Comparison of ENCODE assay signal across 8 cellular contexts in the genomic region with DNA sequence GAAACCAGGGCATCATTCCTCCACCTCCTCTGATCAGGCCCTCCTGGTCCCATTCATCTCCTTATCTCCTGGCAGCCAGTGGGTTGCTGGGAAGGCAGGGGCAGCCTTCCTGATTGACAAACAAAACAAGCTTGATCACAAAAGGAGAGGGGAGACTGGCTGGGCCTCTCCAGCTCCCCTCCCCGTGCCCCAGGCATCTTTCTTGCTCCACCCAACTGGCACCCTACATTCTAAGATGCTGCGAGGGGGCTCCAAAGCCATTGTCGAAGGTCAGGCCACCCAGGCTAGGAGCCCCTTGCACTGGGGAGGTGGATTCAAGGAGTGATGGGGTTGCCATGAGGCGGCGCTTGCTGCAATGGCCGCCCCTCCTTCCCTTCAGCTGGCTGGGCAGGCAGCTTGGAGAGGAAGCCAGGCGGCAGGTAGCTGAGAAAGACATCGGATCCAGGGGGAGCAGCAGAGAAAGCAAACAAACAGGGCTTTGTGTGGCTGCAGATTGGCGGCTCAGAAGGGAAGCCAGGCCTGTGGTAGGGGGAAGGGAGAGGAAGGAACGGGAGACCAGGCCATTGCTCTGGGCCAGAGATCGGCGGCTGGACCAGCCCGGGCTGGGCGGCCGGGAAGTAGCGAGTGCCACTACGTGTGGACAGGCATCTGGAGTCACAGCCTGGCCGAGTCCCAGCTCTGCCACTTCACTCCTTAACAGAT. TPM values are rescaled to one million over a fixed set of nuclear protein-coding genes. Genes with fewer than 3 reads are reported as not detected.
DNase-seq lines count a peak whose midpoint lies in the region; ATAC-seq and TF ChIP-seq lines count a peak whose summit lies in the region.

No MANE protein-coding gene starts in this region.

- H3K4me1 ChIP-seq in right atrium auricular region, result peaks cover 0 to 76% of the 10 kb centered on the region in 2 donors

- H3K36me3 ChIP-seq in GM06990 (ENCODE audit: control insufficient read depth, insufficient read depth, low read length), result no peaks in the 10 kb centered on the region
- H3K36me3 ChIP-seq in right atrium auricular region, result no peaks in the 10 kb centered on the region

- H3K4me3 ChIP-seq in GM06990 (replicated peaks; ENCODE audit: low read depth, low read length), result no peak overlapping the region
- H3K4me3 ChIP-seq in right atrium auricular region, result no peak overlapping the region

- H3K4me3 Mint-ChIP-seq in activated T-helper 17 cell treated with anti-CD3 and anti-CD28 coated beads, Interleukin-2, amount 50 U/mL, for 72 hours, result peak overlapping the region; percentile 86

- H3K9me3 Mint-ChIP-seq in activated T-helper 17 cell treated with anti-CD3 and anti-CD28 coated beads, Interleukin-2, amount 50 U/mL, for 72 hours, result no peaks in the 10 kb centered on the region

- no peaks in the 10 kb centered on the region for H3K36me3 Mint-ChIP-seq in activated T-helper 17 cell treated with anti-CD3 and anti-CD28 coated beads, Interleukin-2, amount 50 U/mL, for 72 hours (ENCODE audit: low read depth)

- H3K27me3 ChIP-seq in GM06990 (replicated peaks; ENCODE audit: control insufficient read depth, insufficient read depth, low read length) (no peaks in the 10 kb centered on the region), right atrium auricular region (no peaks in the 10 kb centered on the region)

- ATAC-seq in activated T-helper 17 cell treated with anti-CD3 and anti-CD28 coated beads, Interleukin-2, amount 50 U/mL, for 72 hours (replicated peaks), result no peak
- ATAC-seq in GM21526 (IDR thresholded peaks at IDR 0.05; ENCODE audit: low FRiP score, unreplicated experiment) (no peak), HG02610 (IDR thresholded peaks at IDR 0.05; ENCODE audit: unreplicated experiment) (no peak)

- peak overlapping the region; percentile 96 for H3K27ac Mint-ChIP-seq in activated T-helper 17 cell treated with anti-CD3 and anti-CD28 coated beads, Interleukin-2, amount 50 U/mL, for 72 hours

- no peaks in the 10 kb centered on the region for H3K9me3 ChIP-seq in right atrium auricular region

- H3K4me1 Mint-ChIP-seq in activated T-helper 17 cell treated with anti-CD3 and anti-CD28 coated beads, Interleukin-2, amount 50 U/mL, for 72 hours, result peaks cover 23% of the 10 kb centered on the region

- no peak for TF ChIP-seq CTCF in GM06990 (IDR thresholded peaks at IDR 0.05; ENCODE audit: insufficient read depth, low read length, poor library complexity, severe bottlenecking)
- TF ChIP-seq CTCF in right atrium auricular region (IDR thresholded peaks at IDR 0.05), result no peak

- H3K27ac ChIP-seq in right atrium auricular region, result peak overlapping the region; percentile 97 to 100

- H3K27me3 Mint-ChIP-seq in activated T-helper 17 cell treated with anti-CD3 and anti-CD28 coated beads, Interleukin-2, amount 50 U/mL, for 72 hours, result no peaks in the 10 kb centered on the region

- peak; percentile 44 for DNase-seq in GM06990 (ENCODE audit: extremely low read depth, insufficient read length)
- DNase-seq in NCI-H2029 (lab: John Stamatoyannopoulos, UW), result peak; percentile 76
- no peak for DNase-seq in right atrium auricular region (ENCODE audit: low spot score)
- peak; percentile 80 for DNase-seq in putamen (ENCODE audit: low spot score)
- DNase-seq in NCI-H128 (lab: John Stamatoyannopoulos, UW; ENCODE audit: unreplicated experiment), result no peak

RNA-seq across cellular contexts. Expression of gene RAI1, which starts 12.1 kb away (rescaled TPM):
- 10 to 100 TPM in 1 of 2 donors, 1 to 10 TPM in 1; 7.0 to 16.0 TPM for total RNA-seq in activated T-helper 17 cell treated with anti-CD3 and anti-CD28 coated beads, Interleukin-2, amount 50 U/mL, for 72 hours
- total RNA-seq in right atrium auricular region, result 10 to 100 TPM; 23.8 to 24.9 TPM

Comparison
In these comparisons a context has a peak if more than half of its experiments do, and no peak if none do; other contexts are left out.
1. DNase-seq: peak in GM06990 (single experiment), NCI-H2029 (single experiment) and putamen (single experiment); none in right atrium auricular region (single experiment) and NCI-H128 (single experiment).